In the genomic region with DNA sequence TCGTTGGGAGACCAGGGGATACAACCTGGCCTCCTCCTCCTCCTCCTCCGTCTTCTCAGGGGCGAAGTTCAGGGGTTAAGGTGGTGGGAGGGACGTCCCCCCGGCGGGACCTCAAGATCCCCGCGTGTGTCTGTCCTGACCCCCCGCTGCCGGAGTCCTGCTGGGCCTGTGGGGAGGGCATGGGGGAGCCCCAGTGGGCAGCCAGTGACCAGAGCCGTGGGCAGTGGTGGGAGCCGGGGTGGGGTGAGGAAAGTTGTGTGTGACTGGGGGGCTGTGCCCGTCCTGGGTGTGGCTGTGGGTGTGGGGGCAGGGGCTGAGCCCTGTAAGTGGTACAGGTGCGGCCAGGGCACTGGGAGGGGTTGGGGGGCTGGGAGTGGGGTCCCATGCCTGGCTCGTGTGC, we compare ENCODE assay signal across 21 cellular contexts.
"Had no signal": no experiment of that assay in that cellular context is flagged by ENCODE, and none has a peak within 500 bp of the region (broad histone marks: within the 10 kb centered on the region; RNA-seq: fewer than 3 reads in every experiment).

No MANE protein-coding gene starts in this region.

- H3K27ac ChIP-seq: HL-60, SJCRH30 had no signal

- ATAC-seq: Panc1, PC-3, Right ventricle myocardium inferior had no signal

- H3K4me3 ChIP-seq: SJCRH30 had no signal

- DNase-seq: KBM-7, MV-4-11, NCI-H1048, NCI-H1105, NCI-H1436, NCI-H187, NCI-H2029, NCI-H2081 treated with DMSO at 0.1 percent for 48 hours, NCI-H2171, NCI-H226, NCI-H446, NCI-H510A, NCI-H524 treated with DMSO at 0.1 percent for 48 hours, NCI-H69, NCI-H774, PC-3, SHP77 treated with DMSO at 0.1 percent for 48 hours, SJCRH30 had no signal

- H3K9me3 ChIP-seq: SJCRH30 had no signal

- H3K27me3 ChIP-seq: SJCRH30 had no signal
